ENCODE assay signal across 8 cellular contexts in genomic region chr9:120869360-120869687, GRCh38. TPM values are rescaled to one million over a fixed set of nuclear protein-coding genes. Genes with fewer than 3 reads are reported as not detected.
A peak's percentile ranks its signal among the peaks of the same experiment; 100 is the strongest.
DNase-seq lines count a peak whose midpoint lies in the region; ATAC-seq and TF ChIP-seq lines count a peak whose summit lies in the region.

No MANE protein-coding gene starts in this region.

- H3K27me3 ChIP-seq in CD8-positive, alpha-beta T cell (ENCODE audit: insufficient read depth, low read length), result no peaks in the 10 kb centered on the region
- H3K27me3 ChIP-seq in RWPE2 (ENCODE audit: insufficient read depth, poor library complexity, severe bottlenecking) (no peaks in the 10 kb centered on the region), esophagus (ENCODE audit: control insufficient read depth in 1 of 2, insufficient read depth in 2 of 2, low read length in 2 of 2) (no peaks in the 10 kb centered on the region)

- CTCF ChIA-PET in CD8-positive, alpha-beta T cell (lab: Charles Lee), result interaction anchor here (0.9 to 16.9 kb wide), 19 partner anchors 9 to 209 kb away, joined by 3 to 351 read pairs (median 6); partner anchors contain the start of gene TRAF1

- no peak for DNase-seq in CD8-positive, alpha-beta T cell
- no peak for DNase-seq in RWPE2 (ENCODE audit: low spot score)
- no peak for DNase-seq in osteocyte (ENCODE audit: extremely low spot score, unreplicated experiment)
- DNase-seq in germinal center (ENCODE audit: low spot score), result no peak
- no peak for DNase-seq in NCI-H2081 treated with DMSO at 0.1 percent for 48 hours (lab: John Stamatoyannopoulos, UW)
- no peak for DNase-seq in head of caudate nucleus
- DNase-seq in MV-4-11 (lab: John Stamatoyannopoulos, UW), result no peak

- peaks cover 22% of the 10 kb centered on the region for H3K4me1 ChIP-seq in CD8-positive, alpha-beta T cell (ENCODE audit: insufficient read depth, low read length)
- H3K4me1 ChIP-seq in RWPE2 (ENCODE audit: insufficient read depth, poor library complexity, severe bottlenecking) (peaks cover 19% of the 10 kb centered on the region), esophagus (ENCODE audit: control insufficient read depth in 2 of 2, insufficient read depth in 2 of 2, low read length in 1 of 2) (peaks cover 2 to 9% of the 10 kb centered on the region in 2 donors)

- H3K9me3 ChIP-seq in CD8-positive, alpha-beta T cell (ENCODE audit: low read length), result no peaks in the 10 kb centered on the region
- H3K9me3 ChIP-seq in RWPE2 (ENCODE audit: severe bottlenecking) (no peaks in the 10 kb centered on the region), esophagus (ENCODE audit: control insufficient read depth in 2 of 2, insufficient read depth in 1 of 2, low read depth in 1 of 2, low read length in 1 of 2) (peaks cover 0 to 2% of the 10 kb centered on the region in 2 donors)

- peak overlapping the region; percentile 62 for H3K27ac ChIP-seq in CD8-positive, alpha-beta T cell (ENCODE audit: low read depth, low read length)
- H3K27ac ChIP-seq in RWPE2 (ENCODE audit: poor library complexity, severe bottlenecking) (peak overlapping the region; percentile 40), esophagus (ENCODE audit: low read depth in 2 of 2, low read length in 1 of 2) (peak overlapping the region; percentile 92 to 96)

- peak overlapping the region; percentile 91 for H3K4me3 Mint-ChIP-seq in CD8-positive, alpha-beta T cell
- no peak overlapping the region for H3K4me3 Mint-ChIP-seq in osteocyte (ENCODE audit: unreplicated experiment)

- POLR2A ChIA-PET in CD8-positive, alpha-beta T cell (lab: Charles Lee), result interaction anchor here (0.6 to 16.7 kb wide), 16 partner anchors 8 to 252 kb away, joined by 3 to 192 read pairs (median 5); partner anchors contain the start of genes FBXW2, PSMD5 and TRAF1

- intact Hi-C loops in CD8-positive, alpha-beta T cell (cut with DNase I, micrococcal nuclease), result loop anchor here (1.0 to 2.0 kb wide), 6 partner anchors 62 to 205 kb away; partner anchors contain the start of genes CNTRL (in 2 of the 2) and FBXW2 (in 1 of the 2)
- intact Hi-C loops in head of caudate nucleus (cut with DNase I), result no loop called here

- ATAC-seq in CD8-positive, alpha-beta T cell, result no peak
- ATAC-seq in RWPE2 (ENCODE audit: low read depth), result no peak

- no peaks in the 10 kb centered on the region for H3K27me3 Mint-ChIP-seq in CD8-positive, alpha-beta T cell (ENCODE audit: low read depth)
- no peaks in the 10 kb centered on the region for H3K27me3 Mint-ChIP-seq in osteocyte (ENCODE audit: unreplicated experiment)

- 29 to 30% methylated on average over 10 of the region's 10 CpGs for WGBS in esophagus, 2 donors

- peaks cover 24% of the 10 kb centered on the region for H3K4me1 Mint-ChIP-seq in CD8-positive, alpha-beta T cell (ENCODE audit: low read depth)
- peaks cover 39% of the 10 kb centered on the region for H3K4me1 Mint-ChIP-seq in osteocyte (ENCODE audit: unreplicated experiment)

- no peaks in the 10 kb centered on the region for H3K9me3 Mint-ChIP-seq in CD8-positive, alpha-beta T cell
- no peaks in the 10 kb centered on the region for H3K9me3 Mint-ChIP-seq in osteocyte (ENCODE audit: unreplicated experiment)

- H3K36me3 ChIP-seq in CD8-positive, alpha-beta T cell (ENCODE audit: insufficient read depth, low read length), result peaks cover 17% of the 10 kb centered on the region
- H3K36me3 ChIP-seq in RWPE2 (ENCODE audit: low read depth) (peaks cover 83% of the 10 kb centered on the region), esophagus (ENCODE audit: control insufficient read depth in 2 of 2, insufficient read depth in 2 of 2, low read length in 1 of 2) (peaks cover 8 to 17% of the 10 kb centered on the region in 2 donors)

- no peak for TF ChIP-seq CTCF in CD8-positive, alpha-beta T cell (IDR thresholded peaks at IDR 0.05)
- TF ChIP-seq CTCF in RWPE2 (IDR thresholded peaks at IDR 0.05; ENCODE audit: poor library complexity, severe bottlenecking) (peak; percentile 27), osteocyte (IDR thresholded peaks at IDR 0.05) (peak; percentile 26)

- H3K36me3 Mint-ChIP-seq in CD8-positive, alpha-beta T cell, result peaks cover 54% of the 10 kb centered on the region
- peaks cover 45% of the 10 kb centered on the region for H3K36me3 Mint-ChIP-seq in osteocyte (ENCODE audit: unreplicated experiment)

- H3K27ac Mint-ChIP-seq in CD8-positive, alpha-beta T cell, result peak overlapping the region; percentile 98
- H3K27ac Mint-ChIP-seq in osteocyte (ENCODE audit: unreplicated experiment), result peak overlapping the region; percentile 77

- peak overlapping the region; percentile 57 for H3K4me3 ChIP-seq in CD8-positive, alpha-beta T cell (ENCODE audit: low read depth, low read length)
- H3K4me3 ChIP-seq in RWPE2 (ENCODE audit: severe bottlenecking), result no peak overlapping the region
- H3K4me3 ChIP-seq in esophagus (ENCODE audit: low read depth in 1 of 2, low read length in 2 of 2), result peak overlapping the region; percentile 56 to 62

RNA-seq across cellular contexts. Expression of gene PHF19, which starts 7.7 kb away (rescaled TPM):
- 10 to 100 TPM; 47.3 to 48.5 TPM for total RNA-seq in CD8-positive, alpha-beta T cell
- polyA plus RNA-seq in esophagus, result 10 to 100 TPM; 22.3 to 28.8 TPM
- 194 and 212 TPM in 2 replicates for total RNA-seq in osteocyte

RNA-seq across cellular contexts. Expression of gene PSMD5, which starts 26.6 kb away (rescaled TPM):
- 10 to 100 TPM; 38.5 to 58.2 TPM for total RNA-seq in CD8-positive, alpha-beta T cell
- 10 to 100 TPM; 12.1 to 15.8 TPM for polyA plus RNA-seq in esophagus
- 53.3 and 69.5 TPM in 2 replicates for total RNA-seq in osteocyte

RNA-seq across cellular contexts. Expression of gene TRAF1, which starts 57.3 kb away (rescaled TPM):
- 10 to 100 TPM; 61.2 to 61.7 TPM for total RNA-seq in CD8-positive, alpha-beta T cell
- polyA plus RNA-seq in esophagus, result 1 to 10 TPM; 2.7 to 6.1 TPM
- total RNA-seq in osteocyte, result 7.1 and 7.8 TPM in 2 replicates

Comparison
In these comparisons a context has a peak if more than half of its experiments do, and no peak if none do; other contexts are left out.
1. H3K27ac ChIP-seq: peak in every context shown above with its lines; median percentile 94 in esophagus; 62 in CD8-positive, alpha-beta T cell; 40 in RWPE2.